In the genomic region with DNA sequence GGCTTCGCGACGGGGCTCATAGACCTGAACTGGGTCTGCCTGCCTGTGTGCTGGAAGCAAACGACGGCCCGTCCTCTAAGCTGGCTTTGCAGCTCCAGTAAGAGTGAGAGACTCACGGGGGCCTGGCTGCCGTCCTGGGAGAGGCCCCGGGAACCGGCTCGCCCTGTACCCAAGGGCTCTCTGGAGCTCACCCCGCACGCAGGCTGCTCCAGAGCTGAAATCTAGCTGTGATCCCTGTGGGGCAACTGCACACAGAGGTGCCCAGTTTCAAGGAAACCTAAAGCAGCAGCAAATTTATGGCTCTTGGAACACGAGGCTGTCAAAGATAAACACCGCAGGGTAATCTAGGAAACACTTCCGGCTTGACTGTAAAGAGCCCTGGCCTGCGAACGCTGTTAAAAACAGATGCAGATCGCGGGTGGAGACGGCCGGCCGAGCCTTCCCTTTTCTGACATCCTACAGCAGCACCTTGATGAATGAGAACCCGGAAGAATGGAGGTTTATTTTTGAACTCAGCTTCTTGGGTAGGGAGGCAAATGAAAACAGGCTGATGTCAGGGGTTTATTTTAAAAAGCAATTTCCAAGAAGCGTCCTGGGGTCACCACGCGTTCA, we compare ENCODE assay signal across 1 cellular context.
TF ChIP-seq lines count a peak whose summit lies in the region.

No MANE protein-coding gene starts in this region.

TF ChIP-seq in K562, 482 proteins besides CTCF, POLR2A, EP300 and RAD21 (continued from another document and continues in another):
- TF ChIP-seq, protein P1, sequence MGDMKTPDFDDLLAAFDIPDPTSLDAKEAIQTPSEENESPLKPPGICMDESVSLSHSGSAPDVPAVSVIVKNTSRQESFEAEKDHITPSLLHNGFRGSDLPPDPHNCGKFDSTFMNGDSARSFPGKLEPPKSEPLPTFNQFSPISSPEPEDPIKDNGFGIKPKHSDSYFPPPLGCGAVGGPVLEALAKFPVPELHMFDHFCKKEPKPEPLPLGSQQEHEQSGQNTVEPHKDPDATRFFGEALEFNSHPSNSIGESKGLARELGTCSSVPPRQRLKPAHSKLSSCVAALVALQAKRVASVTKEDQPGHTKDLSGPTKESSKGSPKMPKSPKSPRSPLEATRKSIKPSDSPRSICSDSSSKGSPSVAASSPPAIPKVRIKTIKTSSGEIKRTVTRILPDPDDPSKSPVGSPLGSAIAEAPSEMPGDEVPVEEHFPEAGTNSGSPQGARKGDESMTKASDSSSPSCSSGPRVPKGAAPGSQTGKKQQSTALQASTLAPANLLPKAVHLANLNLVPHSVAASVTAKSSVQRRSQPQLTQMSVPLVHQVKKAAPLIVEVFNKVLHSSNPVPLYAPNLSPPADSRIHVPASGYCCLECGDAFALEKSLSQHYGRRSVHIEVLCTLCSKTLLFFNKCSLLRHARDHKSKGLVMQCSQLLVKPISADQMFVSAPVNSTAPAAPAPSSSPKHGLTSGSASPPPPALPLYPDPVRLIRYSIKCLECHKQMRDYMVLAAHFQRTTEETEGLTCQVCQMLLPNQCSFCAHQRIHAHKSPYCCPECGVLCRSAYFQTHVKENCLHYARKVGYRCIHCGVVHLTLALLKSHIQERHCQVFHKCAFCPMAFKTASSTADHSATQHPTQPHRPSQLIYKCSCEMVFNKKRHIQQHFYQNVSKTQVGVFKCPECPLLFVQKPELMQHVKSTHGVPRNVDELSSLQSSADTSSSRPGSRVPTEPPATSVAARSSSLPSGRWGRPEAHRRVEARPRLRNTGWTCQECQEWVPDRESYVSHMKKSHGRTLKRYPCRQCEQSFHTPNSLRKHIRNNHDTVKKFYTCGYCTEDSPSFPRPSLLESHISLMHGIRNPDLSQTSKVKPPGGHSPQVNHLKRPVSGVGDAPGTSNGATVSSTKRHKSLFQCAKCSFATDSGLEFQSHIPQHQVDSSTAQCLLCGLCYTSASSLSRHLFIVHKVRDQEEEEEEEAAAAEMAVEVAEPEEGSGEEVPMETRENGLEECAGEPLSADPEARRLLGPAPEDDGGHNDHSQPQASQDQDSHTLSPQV (IDR thresholded peaks at IDR 0.05) = peak; percentile 97
- TF ChIP-seq, protein P2, sequence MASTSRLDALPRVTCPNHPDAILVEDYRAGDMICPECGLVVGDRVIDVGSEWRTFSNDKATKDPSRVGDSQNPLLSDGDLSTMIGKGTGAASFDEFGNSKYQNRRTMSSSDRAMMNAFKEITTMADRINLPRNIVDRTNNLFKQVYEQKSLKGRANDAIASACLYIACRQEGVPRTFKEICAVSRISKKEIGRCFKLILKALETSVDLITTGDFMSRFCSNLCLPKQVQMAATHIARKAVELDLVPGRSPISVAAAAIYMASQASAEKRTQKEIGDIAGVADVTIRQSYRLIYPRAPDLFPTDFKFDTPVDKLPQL (IDR thresholded peaks at IDR 0.05; ENCODE audit: extremely low read depth, insufficient read length) = no peak
- 0 out of 2 replicates have a peak, but pooled peaks have one; percentile 34 for TF ChIP-seq HMG20B (CRISPR knock-in tag; IDR thresholded peaks at IDR 0.05)
- no peak for TF ChIP-seq BRF1 (IDR thresholded peaks at IDR 0.05; ENCODE audit: borderline replicate concordance, extremely low read depth, insufficient read length)
- TF ChIP-seq FOS (IDR thresholded peaks at IDR 0.05; ENCODE audit: extremely low read depth, insufficient read length) = no peak
- peak; percentile 80 for TF ChIP-seq GABPA (tag; conservative IDR thresholded peaks at IDR 0.05; ENCODE audit: low read depth)
- no peak for TF ChIP-seq SREBF1 (IDR thresholded peaks at IDR 0.05; ENCODE audit: borderline replicate concordance, low read depth, low read length)
- TF ChIP-seq NFRKB (IDR thresholded peaks at IDR 0.05; ENCODE audit: low read depth) = no peak
- no peak; the same call in 1 of the 2 replicates for TF ChIP-seq ZNF584 (CRISPR knock-in tag; IDR thresholded peaks at IDR 0.05; ENCODE audit: low read depth)
- TF ChIP-seq, protein P3, sequence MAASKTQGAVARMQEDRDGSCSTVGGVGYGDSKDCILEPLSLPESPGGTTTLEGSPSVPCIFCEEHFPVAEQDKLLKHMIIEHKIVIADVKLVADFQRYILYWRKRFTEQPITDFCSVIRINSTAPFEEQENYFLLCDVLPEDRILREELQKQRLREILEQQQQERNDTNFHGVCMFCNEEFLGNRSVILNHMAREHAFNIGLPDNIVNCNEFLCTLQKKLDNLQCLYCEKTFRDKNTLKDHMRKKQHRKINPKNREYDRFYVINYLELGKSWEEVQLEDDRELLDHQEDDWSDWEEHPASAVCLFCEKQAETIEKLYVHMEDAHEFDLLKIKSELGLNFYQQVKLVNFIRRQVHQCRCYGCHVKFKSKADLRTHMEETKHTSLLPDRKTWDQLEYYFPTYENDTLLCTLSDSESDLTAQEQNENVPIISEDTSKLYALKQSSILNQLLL (CRISPR knock-in tag; IDR thresholded peaks at IDR 0.05; ENCODE audit: borderline replicate concordance) = no peak
- TF ChIP-seq KLF16 (IDR thresholded peaks at IDR 0.05) = peak; percentile 75; the same call in 1 of the 2 replicates
- peak; percentile 80 for TF ChIP-seq CBFA2T2 (conservative IDR thresholded peaks at IDR 0.05)
- TF ChIP-seq SMAD2 (IDR thresholded peaks at IDR 0.05; ENCODE audit: low read depth, low read length) = no peak
- TF ChIP-seq, protein P4, sequence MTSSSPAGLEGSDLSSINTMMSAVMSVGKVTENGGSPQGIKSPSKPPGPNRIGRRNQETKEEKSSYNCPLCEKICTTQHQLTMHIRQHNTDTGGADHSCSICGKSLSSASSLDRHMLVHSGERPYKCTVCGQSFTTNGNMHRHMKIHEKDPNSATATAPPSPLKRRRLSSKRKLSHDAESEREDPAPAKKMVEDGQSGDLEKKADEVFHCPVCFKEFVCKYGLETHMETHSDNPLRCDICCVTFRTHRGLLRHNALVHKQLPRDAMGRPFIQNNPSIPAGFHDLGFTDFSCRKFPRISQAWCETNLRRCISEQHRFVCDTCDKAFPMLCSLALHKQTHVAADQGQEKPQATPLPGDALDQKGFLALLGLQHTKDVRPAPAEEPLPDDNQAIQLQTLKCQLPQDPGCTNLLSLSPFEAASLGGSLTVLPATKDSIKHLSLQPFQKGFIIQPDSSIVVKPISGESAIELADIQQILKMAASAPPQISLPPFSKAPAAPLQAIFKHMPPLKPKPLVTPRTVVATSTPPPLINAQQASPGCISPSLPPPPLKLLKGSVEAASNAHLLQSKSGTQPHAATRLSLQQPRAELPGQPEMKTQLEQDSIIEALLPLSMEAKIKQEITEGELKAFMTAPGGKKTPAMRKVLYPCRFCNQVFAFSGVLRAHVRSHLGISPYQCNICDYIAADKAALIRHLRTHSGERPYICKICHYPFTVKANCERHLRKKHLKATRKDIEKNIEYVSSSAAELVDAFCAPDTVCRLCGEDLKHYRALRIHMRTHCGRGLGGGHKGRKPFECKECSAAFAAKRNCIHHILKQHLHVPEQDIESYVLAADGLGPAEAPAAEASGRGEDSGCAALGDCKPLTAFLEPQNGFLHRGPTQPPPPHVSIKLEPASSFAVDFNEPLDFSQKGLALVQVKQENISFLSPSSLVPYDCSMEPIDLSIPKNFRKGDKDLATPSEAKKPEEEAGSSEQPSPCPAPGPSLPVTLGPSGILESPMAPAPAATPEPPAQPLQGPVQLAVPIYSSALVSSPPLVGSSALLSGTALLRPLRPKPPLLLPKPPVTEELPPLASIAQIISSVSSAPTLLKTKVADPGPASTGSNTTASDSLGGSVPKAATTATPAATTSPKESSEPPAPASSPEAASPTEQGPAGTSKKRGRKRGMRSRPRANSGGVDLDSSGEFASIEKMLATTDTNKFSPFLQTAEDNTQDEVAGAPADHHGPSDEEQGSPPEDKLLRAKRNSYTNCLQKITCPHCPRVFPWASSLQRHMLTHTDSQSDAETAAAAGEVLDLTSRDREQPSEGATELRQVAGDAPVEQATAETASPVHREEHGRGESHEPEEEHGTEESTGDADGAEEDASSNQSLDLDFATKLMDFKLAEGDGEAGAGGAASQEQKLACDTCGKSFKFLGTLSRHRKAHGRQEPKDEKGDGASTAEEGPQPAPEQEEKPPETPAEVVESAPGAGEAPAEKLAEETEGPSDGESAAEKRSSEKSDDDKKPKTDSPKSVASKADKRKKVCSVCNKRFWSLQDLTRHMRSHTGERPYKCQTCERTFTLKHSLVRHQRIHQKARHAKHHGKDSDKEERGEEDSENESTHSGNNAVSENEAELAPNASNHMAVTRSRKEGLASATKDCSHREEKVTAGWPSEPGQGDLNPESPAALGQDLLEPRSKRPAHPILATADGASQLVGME (CRISPR knock-in tag; IDR thresholded peaks at IDR 0.05) = no peak
- TF ChIP-seq, protein P5, sequence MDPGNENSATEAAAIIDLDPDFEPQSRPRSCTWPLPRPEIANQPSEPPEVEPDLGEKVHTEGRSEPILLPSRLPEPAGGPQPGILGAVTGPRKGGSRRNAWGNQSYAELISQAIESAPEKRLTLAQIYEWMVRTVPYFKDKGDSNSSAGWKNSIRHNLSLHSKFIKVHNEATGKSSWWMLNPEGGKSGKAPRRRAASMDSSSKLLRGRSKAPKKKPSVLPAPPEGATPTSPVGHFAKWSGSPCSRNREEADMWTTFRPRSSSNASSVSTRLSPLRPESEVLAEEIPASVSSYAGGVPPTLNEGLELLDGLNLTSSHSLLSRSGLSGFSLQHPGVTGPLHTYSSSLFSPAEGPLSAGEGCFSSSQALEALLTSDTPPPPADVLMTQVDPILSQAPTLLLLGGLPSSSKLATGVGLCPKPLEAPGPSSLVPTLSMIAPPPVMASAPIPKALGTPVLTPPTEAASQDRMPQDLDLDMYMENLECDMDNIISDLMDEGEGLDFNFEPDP (CRISPR knock-in tag; IDR thresholded peaks at IDR 0.05) = no peak
- TF ChIP-seq TAF15 (IDR thresholded peaks at IDR 0.05; ENCODE audit: low read depth, low read length) = no peak
- no peak for TF ChIP-seq SMAD3 (CRISPR knock-in tag; conservative IDR thresholded peaks at IDR 0.05)
- TF ChIP-seq HMG20A (CRISPR knock-in tag; conservative IDR thresholded peaks at IDR 0.05) = no peak
- TF ChIP-seq ZC3H4 (CRISPR knock-in tag; IDR thresholded peaks at IDR 0.05; ENCODE audit: borderline replicate concordance) = no peak
- TF ChIP-seq, protein P6, sequence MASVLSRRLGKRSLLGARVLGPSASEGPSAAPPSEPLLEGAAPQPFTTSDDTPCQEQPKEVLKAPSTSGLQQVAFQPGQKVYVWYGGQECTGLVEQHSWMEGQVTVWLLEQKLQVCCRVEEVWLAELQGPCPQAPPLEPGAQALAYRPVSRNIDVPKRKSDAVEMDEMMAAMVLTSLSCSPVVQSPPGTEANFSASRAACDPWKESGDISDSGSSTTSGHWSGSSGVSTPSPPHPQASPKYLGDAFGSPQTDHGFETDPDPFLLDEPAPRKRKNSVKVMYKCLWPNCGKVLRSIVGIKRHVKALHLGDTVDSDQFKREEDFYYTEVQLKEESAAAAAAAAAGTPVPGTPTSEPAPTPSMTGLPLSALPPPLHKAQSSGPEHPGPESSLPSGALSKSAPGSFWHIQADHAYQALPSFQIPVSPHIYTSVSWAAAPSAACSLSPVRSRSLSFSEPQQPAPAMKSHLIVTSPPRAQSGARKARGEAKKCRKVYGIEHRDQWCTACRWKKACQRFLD (CRISPR knock-in tag; IDR thresholded peaks at IDR 0.05) = peak; percentile 96
- TF ChIP-seq IRF2 (CRISPR knock-in tag; IDR thresholded peaks at IDR 0.05) = no peak
- TF ChIP-seq, protein P7, sequence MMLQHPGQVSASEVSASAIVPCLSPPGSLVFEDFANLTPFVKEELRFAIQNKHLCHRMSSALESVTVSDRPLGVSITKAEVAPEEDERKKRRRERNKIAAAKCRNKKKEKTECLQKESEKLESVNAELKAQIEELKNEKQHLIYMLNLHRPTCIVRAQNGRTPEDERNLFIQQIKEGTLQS (IDR thresholded peaks at IDR 0.05) = no peak
- TF ChIP-seq, protein P7 (CRISPR knock-in tag; conservative IDR thresholded peaks at IDR 0.05) = no peak
- no peak for TF ChIP-seq JUNB (CRISPR knock-in tag; conservative IDR thresholded peaks at IDR 0.05)
- TF ChIP-seq, protein P8, sequence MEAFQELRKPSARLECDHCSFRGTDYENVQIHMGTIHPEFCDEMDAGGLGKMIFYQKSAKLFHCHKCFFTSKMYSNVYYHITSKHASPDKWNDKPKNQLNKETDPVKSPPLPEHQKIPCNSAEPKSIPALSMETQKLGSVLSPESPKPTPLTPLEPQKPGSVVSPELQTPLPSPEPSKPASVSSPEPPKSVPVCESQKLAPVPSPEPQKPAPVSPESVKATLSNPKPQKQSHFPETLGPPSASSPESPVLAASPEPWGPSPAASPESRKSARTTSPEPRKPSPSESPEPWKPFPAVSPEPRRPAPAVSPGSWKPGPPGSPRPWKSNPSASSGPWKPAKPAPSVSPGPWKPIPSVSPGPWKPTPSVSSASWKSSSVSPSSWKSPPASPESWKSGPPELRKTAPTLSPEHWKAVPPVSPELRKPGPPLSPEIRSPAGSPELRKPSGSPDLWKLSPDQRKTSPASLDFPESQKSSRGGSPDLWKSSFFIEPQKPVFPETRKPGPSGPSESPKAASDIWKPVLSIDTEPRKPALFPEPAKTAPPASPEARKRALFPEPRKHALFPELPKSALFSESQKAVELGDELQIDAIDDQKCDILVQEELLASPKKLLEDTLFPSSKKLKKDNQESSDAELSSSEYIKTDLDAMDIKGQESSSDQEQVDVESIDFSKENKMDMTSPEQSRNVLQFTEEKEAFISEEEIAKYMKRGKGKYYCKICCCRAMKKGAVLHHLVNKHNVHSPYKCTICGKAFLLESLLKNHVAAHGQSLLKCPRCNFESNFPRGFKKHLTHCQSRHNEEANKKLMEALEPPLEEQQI (IDR thresholded peaks at IDR 0.05) = no peak
- TF ChIP-seq TAF9B (IDR thresholded peaks at IDR 0.05; ENCODE audit: partially characterized antibody) = no peak
- TF ChIP-seq STAG1 (CRISPR knock-in tag; IDR thresholded peaks at IDR 0.05; ENCODE audit: borderline replicate concordance) = no peak
- TF ChIP-seq, protein P9, sequence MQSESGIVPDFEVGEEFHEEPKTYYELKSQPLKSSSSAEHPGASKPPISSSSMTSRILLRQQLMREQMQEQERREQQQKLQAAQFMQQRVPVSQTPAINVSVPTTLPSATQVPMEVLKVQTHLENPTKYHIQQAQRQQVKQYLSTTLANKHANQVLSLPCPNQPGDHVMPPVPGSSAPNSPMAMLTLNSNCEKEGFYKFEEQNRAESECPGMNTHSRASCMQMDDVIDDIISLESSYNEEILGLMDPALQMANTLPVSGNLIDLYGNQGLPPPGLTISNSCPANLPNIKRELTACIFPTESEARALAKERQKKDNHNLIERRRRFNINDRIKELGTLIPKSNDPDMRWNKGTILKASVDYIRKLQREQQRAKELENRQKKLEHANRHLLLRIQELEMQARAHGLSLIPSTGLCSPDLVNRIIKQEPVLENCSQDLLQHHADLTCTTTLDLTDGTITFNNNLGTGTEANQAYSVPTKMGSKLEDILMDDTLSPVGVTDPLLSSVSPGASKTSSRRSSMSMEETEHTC (IDR thresholded peaks at IDR 0.05) = no peak; the same call in 1 of the 2 replicates
- TF ChIP-seq ARID2 (IDR thresholded peaks at IDR 0.05) = no peak
- TF ChIP-seq KHSRP (IDR thresholded peaks at IDR 0.05) = no peak
- peak; percentile 43; the same call in 1 of the 2 replicates for TF ChIP-seq BHLHE40 (IDR thresholded peaks at IDR 0.05; ENCODE audit: low read length)
- TF ChIP-seq ZNF699 (CRISPR knock-in tag; IDR thresholded peaks at IDR 0.05; ENCODE audit: insufficient replicate concordance) = no peak
- no peak for TF ChIP-seq ZZZ3 (IDR thresholded peaks at IDR 0.05)
